Comparison of ENCODE assay signal across 21 cellular contexts in the genomic region with DNA sequence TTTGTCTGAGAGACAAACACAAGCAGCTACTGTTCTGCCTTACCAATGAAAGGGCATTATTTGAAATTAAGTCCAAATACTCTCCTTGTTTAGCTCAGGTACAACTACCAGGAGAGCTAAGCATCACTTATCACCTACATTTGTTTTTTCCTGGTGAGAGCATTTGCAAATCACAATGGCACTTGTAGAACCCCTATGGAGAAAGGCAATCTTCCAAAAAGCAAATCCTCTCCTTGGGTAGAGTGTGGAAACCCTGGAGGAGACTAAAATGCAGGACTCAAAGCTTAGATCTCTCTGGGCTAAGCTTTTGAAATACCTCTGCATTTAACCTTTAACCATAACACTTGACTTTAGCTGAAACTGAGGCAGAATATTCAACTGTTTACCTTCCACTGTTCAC. TPM values are rescaled to one million over a fixed set of nuclear protein-coding genes. Genes with fewer than 3 reads are reported as not detected.
"Had no signal": no experiment of that assay in that cellular context is flagged by ENCODE, and none has a peak within 500 bp of the region (broad histone marks: within the 10 kb centered on the region; RNA-seq: fewer than 3 reads in every experiment).

No MANE protein-coding gene starts in this region.

- H3K27ac Mint-ChIP-seq: naive thymus-derived CD8-positive, alpha-beta T cell; type B pancreatic cell had no signal

- H3K27me3 Mint-ChIP-seq: naive thymus-derived CD8-positive, alpha-beta T cell had no signal

- H3K4me3 ChIP-seq: coronary artery, esophagus muscularis mucosa, gastroesophageal sphincter, mucosa of descending colon, right atrium auricular region, sigmoid colon, skin epidermis, suprapubic skin, thyroid gland had no signal

- H3K9me3 Mint-ChIP-seq: naive thymus-derived CD8-positive, alpha-beta T cell; type B pancreatic cell had no signal

- H3K4me1 ChIP-seq: gastroesophageal sphincter, right atrium auricular region, thyroid gland had no signal

- H3K36me3 Mint-ChIP-seq: type B pancreatic cell had no signal

- H3K36me3 ChIP-seq: esophagus muscularis mucosa, gastroesophageal sphincter, right atrium auricular region, sigmoid colon, suprapubic skin, thyroid gland had no signal

- DNase-seq: effector CD4-positive, alpha-beta T cell; kidney glomerular epithelial cell; mucosa of descending colon; naive thymus-derived CD8-positive, alpha-beta T cell; sigmoid colon; stimulated activated naive CD8-positive, alpha-beta T cell treated with anti-CD3 and anti-CD28 coated beads, Interleukin-15, Interleukin-2, amounts not matched to agents 100 U/mL and 50 U/mL, for 24 hours; thyroid gland had no signal

- H3K4me3 Mint-ChIP-seq: naive thymus-derived CD8-positive, alpha-beta T cell; type B pancreatic cell had no signal

- H3K27me3 ChIP-seq: esophagus muscularis mucosa, gastroesophageal sphincter, right atrium auricular region, sigmoid colon, suprapubic skin, thyroid gland had no signal

- H3K27ac ChIP-seq: coronary artery, epithelial cell of prostate, esophagus muscularis mucosa, gastroesophageal sphincter, right atrium auricular region, skin epidermis, suprapubic skin, thyroid gland had no signal

- H3K9me3 ChIP-seq: esophagus muscularis mucosa, gastroesophageal sphincter, mucosa of descending colon, right atrium auricular region, sigmoid colon, suprapubic skin, thyroid gland had no signal

RNA-seq across cellular contexts. Expression of a gene that starts 20.8 kb away (rescaled TPM):
- total RNA-seq: chondrocyte, dermis microvascular lymphatic vessel endothelial cell, esophagus muscularis mucosa, lung microvascular endothelial cell, mucosa of descending colon, osteocyte, right atrium auricular region, sigmoid colon, suprapubic skin had no signal
- polyA plus RNA-seq: neural cell had no signal

RNA-seq across cellular contexts. Expression of a gene that starts 33.6 kb away (rescaled TPM):
- polyA plus RNA-seq: neural cell had no signal

RNA-seq across cellular contexts. Expression of a gene that starts 44.9 kb away (rescaled TPM):
- total RNA-seq: chondrocyte, fibroblast of villous mesenchyme, lung microvascular endothelial cell, osteocyte had no signal
